In genomic region chr7:148790327-148790726, GRCh38 we compare ENCODE assay signal across 24 cellular contexts.
DNase-seq lines count a peak whose midpoint lies in the region; ATAC-seq, FAIRE-seq and TF ChIP-seq lines count a peak whose summit lies in the region.
"Had no signal": no experiment of that assay in that cellular context is flagged by ENCODE, and none has a peak within 500 bp of the region (broad histone marks: within the 10 kb centered on the region; RNA-seq: fewer than 3 reads in every experiment).

No MANE protein-coding gene starts in this region.

- H3K9ac ChIP-seq in K562 (ENCODE audit: insufficient read depth in 1 of 2, low read depth in 2 of 2, low read length in 2 of 2): no peak overlapping the region
- H3K9ac ChIP-seq: BLaER1 had no signal

- no peak for TF ChIP-seq POLR2A in A549 (IDR thresholded peaks at IDR 0.05; ENCODE audit: low read length)
- TF ChIP-seq POLR2A in K562 (conservative IDR thresholded peaks at IDR 0.05): no peak

- H3K4me2 ChIP-seq in A549 (no peak overlapping the region), K562 (ENCODE audit: insufficient read depth, low read length) (no peak overlapping the region)
- H3K4me2 ChIP-seq: BLaER1 had no signal

- 79 to 85% methylated on average over 5 of the region's 5 CpGs for WGBS in heart right ventricle, 2 donors
- WGBS in A549 (ENCODE audit: missing lambda C conversion rate): 92% methylated on average over 5 of the region's 5 CpGs
- WGBS in K562 (ENCODE audit: insufficient coverage, low coverage, missing lambda C conversion rate): 75% methylated on average over 5 of the region's 5 CpGs

- TF ChIP-seq RAD21 in A549 (conservative IDR thresholded peaks at IDR 0.05 in 1 of 2, IDR thresholded peaks at IDR 0.05 in 1 of 2): no peak
- TF ChIP-seq RAD21 in K562 (CRISPR knock-in tag; conservative IDR thresholded peaks at IDR 0.05 in 1 of 2, IDR thresholded peaks at IDR 0.05 in 1 of 2): no peak

- TF ChIP-seq EP300 in A549 (IDR thresholded peaks at IDR 0.05) (no peak), K562 (IDR thresholded peaks at IDR 0.05; ENCODE audit: low read length) (no peak)

- CTCF ChIA-PET in A549 (lab: Yijun Ruan, JAX): interaction anchor here (0.6 kb wide), 1 partner anchor 27 kb away, joined by 4 read pairs; no protein-coding TSS in a partner anchor
- CTCF ChIA-PET in K562 (lab: Yijun Ruan, JAX; ENCODE audit: low intra/inter-chr PET ratio): interaction anchor here (0.6 kb wide), 1 partner anchor 26 kb away, joined by 3 read pairs; no protein-coding TSS in a partner anchor

- H2AFZ ChIP-seq in K562 (ENCODE audit: low read depth, low read length): no peak overlapping the region

- H3K9me3 ChIP-seq in cardiac muscle cell (ENCODE audit: low read depth) (no peaks in the 10 kb centered on the region), heart right ventricle (peaks cover 0 to 9% (median 0%) of the 10 kb centered on the region in 11 donors), A549 (peaks cover 11% of the 10 kb centered on the region; the same call in 2 of the 3 replicates), K562 (replicated peaks; ENCODE audit: control insufficient read depth, insufficient read depth, low read depth, low read length) (peaks cover 4% of the 10 kb centered on the region; the same call in 1 of the 2 replicates)
- H3K9me3 ChIP-seq: BE2C, BLaER1 had no signal

- H3K27ac ChIP-seq in cardiac muscle cell (peak overlapping the region; percentile 32), heart right ventricle (no peak overlapping the region), A549 (no peak overlapping the region), K562 (ENCODE audit: extremely low read depth, low read depth, low read length) (no peak overlapping the region)
- H3K27ac ChIP-seq: 22Rv1, BLaER1 had no signal

- no peaks in the 10 kb centered on the region for H3K9me1 ChIP-seq in K562 (ENCODE audit: control insufficient read depth, insufficient read depth, low read length)

- DNase-seq in cardiac muscle cell (ENCODE audit: low read depth in 1 of 2, low spot score in 1 of 2): no peak
- no peak for DNase-seq in heart right ventricle
- DNase-seq in A549 (ENCODE audit: low read depth in 1 of 2, low spot score in 1 of 2): no peak
- no peak for DNase-seq in K562 (ENCODE audit: extremely low read depth in 1 of 4, low spot score in 3 of 4)
- no peak for DNase-seq in T-helper 2 cell
- DNase-seq: ACHN; BE2C; C1 segment of cervical spinal cord; CD4-positive, alpha-beta memory T cell; CD4-positive, CD25-positive, alpha-beta regulatory T cell; CD8-positive, alpha-beta memory T cell; COR-L47; DMS 273 treated with DMSO at 0.1 percent for 48 hours; DMS153; DMS53; DMS79; DND-41; EL; GDM1 had no signal

- TF ChIP-seq CTCF in cardiac muscle cell (IDR thresholded peaks at IDR 0.05; ENCODE audit: low read depth, low read length) (no peak), heart right ventricle (IDR thresholded peaks at IDR 0.05) (no peak), A549 (IDR thresholded peaks at IDR 0.05) (no peak), K562 (IDR thresholded peaks at IDR 0.05 in 2 of 3, conservative IDR thresholded peaks at IDR 0.05 in 1 of 3; ENCODE audit: insufficient read depth in 2 of 3, low read depth in 1 of 3, low read length in 3 of 3) (no peak)

- peaks cover 78% of the 10 kb centered on the region for H3K36me3 ChIP-seq in cardiac muscle cell
- H3K36me3 ChIP-seq in heart right ventricle: peaks cover 4 to 100% (median 92%) of the 10 kb centered on the region in 9 donors
- H3K36me3 ChIP-seq in K562 (ENCODE audit: control insufficient read depth, insufficient read depth, low read length): peaks cover 95% of the 10 kb centered on the region

- no peaks in the 10 kb centered on the region for H3K27me3 ChIP-seq in cardiac muscle cell
- no peaks in the 10 kb centered on the region for H3K27me3 ChIP-seq in heart right ventricle
- no peaks in the 10 kb centered on the region for H3K27me3 ChIP-seq in K562 (ENCODE audit: control insufficient read depth in 2 of 2, insufficient read depth in 2 of 2, low read length in 2 of 2)
- H3K27me3 ChIP-seq: BE2C, BLaER1 had no signal

- peaks cover 7% of the 10 kb centered on the region for H3K4me1 ChIP-seq in cardiac muscle cell (ENCODE audit: low read depth)
- H3K4me1 ChIP-seq in heart right ventricle: peaks cover 0 to 6% (median 0%) of the 10 kb centered on the region in 9 donors
- H3K4me1 ChIP-seq in A549: no peaks in the 10 kb centered on the region
- peaks cover 0 to 2% of the 10 kb centered on the region in 2 experiments; a peak in 2 of 5 replicates for H3K4me1 ChIP-seq in K562 (replicated peaks in 1 of 2; ENCODE audit: control insufficient read depth in 2 of 2, insufficient read depth in 2 of 2, low read length in 2 of 2)
- H3K4me1 ChIP-seq: BE2C, BLaER1 had no signal

- FAIRE-seq in A549 (lab: Jason Lieb, UNC) (no peak), K562 (lab: Jason Lieb, UNC) (no peak)
- FAIRE-seq: GM12878, GM12892, GM18507 had no signal

- no peaks in the 10 kb centered on the region for H3K79me2 ChIP-seq in K562 (ENCODE audit: control insufficient read depth, insufficient read depth, low read length)

- BruUV-seq in K562 (replicated peaks; lab: Mats Ljungman, UMichigan): no TSS peak

- intact Hi-C loops in heart right ventricle (cut with DNase I): no loop called here
- intact Hi-C loops in K562 (cut with micrococcal nuclease): loop anchor here (5.0 kb wide), 1 partner anchor 88 kb away; no protein-coding TSS in a partner anchor

- in situ Hi-C loops in K562 (cut with MboI): no loop called here

- POLR2A ChIA-PET in A549 (lab: Yijun Ruan, JAX): no interaction called here
- POLR2A ChIA-PET in K562 (lab: Yijun Ruan, JAX): no interaction called here

- no peak for ATAC-seq in heart right ventricle
- ATAC-seq in A549: no peak
- ATAC-seq in K562: no peak
- ATAC-seq: GM12878 had no signal

- H3K4me3 ChIP-seq in cardiac muscle cell (no peak overlapping the region), heart right ventricle (no peak overlapping the region), A549 (no peak overlapping the region), K562 (no peak overlapping the region)
- H3K4me3 ChIP-seq: BLaER1, GM12878 had no signal

- no peaks in the 10 kb centered on the region for H4K20me1 ChIP-seq in K562 (replicated peaks; ENCODE audit: control insufficient read depth, insufficient read depth, low read length)
- H4K20me1 ChIP-seq: BLaER1 had no signal

TF ChIP-seq in A549, 52 proteins besides CTCF, POLR2A, EP300 and RAD21:
- TF ChIP-seq ZC3H11A (IDR thresholded peaks at IDR 0.05) (no peak), NFE2L2 (conservative IDR thresholded peaks at IDR 0.05; ENCODE audit: low read length) (no peak), MAFK (IDR thresholded peaks at IDR 0.05; ENCODE audit: partially characterized antibody) (peak; percentile 77), CEBPB (IDR thresholded peaks at IDR 0.05) (no peak), JUNB (IDR thresholded peaks at IDR 0.05) (no peak)
- TF ChIP-seq, protein P1, sequence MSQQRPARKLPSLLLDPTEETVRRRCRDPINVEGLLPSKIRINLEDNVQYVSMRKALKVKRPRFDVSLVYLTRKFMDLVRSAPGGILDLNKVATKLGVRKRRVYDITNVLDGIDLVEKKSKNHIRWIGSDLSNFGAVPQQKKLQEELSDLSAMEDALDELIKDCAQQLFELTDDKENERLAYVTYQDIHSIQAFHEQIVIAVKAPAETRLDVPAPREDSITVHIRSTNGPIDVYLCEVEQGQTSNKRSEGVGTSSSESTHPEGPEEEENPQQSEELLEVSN (IDR thresholded peaks at IDR 0.05; ENCODE audit: borderline replicate concordance, low read depth): no peak
TF ChIP-seq in A549: peak in this region for 1.

TF ChIP-seq in K562, 482 proteins besides CTCF, POLR2A, EP300 and RAD21 (continues in another document):
- TF ChIP-seq MAFF (IDR thresholded peaks at IDR 0.05; ENCODE audit: low read length) (peak; percentile 81), ZNF316 (IDR thresholded peaks at IDR 0.05) (peak; percentile 89), EP400 (IDR thresholded peaks at IDR 0.05) (no peak), MAFG (tag; conservative IDR thresholded peaks at IDR 0.05) (peak; percentile 71), MAFK (IDR thresholded peaks at IDR 0.05; ENCODE audit: low read length) (peak; percentile 61; the same call in 1 of the 2 replicates), ZNF696 (CRISPR knock-in tag; conservative IDR thresholded peaks at IDR 0.05) (no peak), C11orf30 (IDR thresholded peaks at IDR 0.05; ENCODE audit: low read depth) (peak; percentile 81)
- TF ChIP-seq, protein P2, sequence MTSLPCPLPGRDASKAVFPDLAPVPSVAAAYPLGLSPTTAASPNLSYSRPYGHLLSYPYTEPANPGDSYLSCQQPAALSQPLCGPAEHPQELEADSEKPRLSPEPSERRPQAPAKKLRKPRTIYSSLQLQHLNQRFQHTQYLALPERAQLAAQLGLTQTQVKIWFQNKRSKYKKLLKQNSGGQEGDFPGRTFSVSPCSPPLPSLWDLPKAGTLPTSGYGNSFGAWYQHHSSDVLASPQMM (CRISPR knock-in tag; IDR thresholded peaks at IDR 0.05): no peak
